24 cellular contexts compared by ENCODE assay signal in the genomic region with DNA sequence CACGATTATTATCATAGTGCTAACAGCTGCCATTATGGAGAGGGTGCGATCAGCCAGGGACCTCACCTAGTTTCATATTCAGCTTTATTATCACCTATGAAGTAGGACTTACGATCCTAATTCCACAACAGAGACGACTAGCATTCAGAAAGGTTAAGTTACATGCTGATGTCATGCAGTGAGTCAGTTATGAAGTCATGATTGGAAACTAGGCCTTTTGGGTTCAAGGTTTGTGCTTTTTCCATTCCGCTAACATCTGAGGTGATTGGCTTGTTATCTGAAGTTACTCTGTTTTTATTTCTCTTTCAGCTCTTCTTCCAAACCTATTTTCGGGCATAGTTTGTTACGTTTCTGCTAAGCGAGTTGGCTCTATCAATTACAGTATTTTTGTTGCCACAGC.
DNase-seq lines count a peak whose midpoint lies in the region; ATAC-seq, FAIRE-seq and TF ChIP-seq lines count a peak whose summit lies in the region.
"Had no signal": no experiment of that assay in that cellular context is flagged by ENCODE, and none has a peak within 500 bp of the region (broad histone marks: within the 10 kb centered on the region; RNA-seq: fewer than 3 reads in every experiment).

No MANE protein-coding gene starts in this region.

- intact Hi-C loops in K562 (cut with micrococcal nuclease) (no loop called here), dorsolateral prefrontal cortex (cut with DNase I) (no loop called here)

- in situ Hi-C loops in K562 (cut with MboI), result no loop called here

- no peaks in the 10 kb centered on the region for H3K4me1 ChIP-seq in K562 (replicated peaks in 1 of 2; ENCODE audit: control insufficient read depth in 2 of 2, insufficient read depth in 2 of 2, low read length in 2 of 2)
- H3K4me1 ChIP-seq: A549; BLaER1 treated with 17β-estradiol and CSF1 and Interleukin-3, amounts not matched to agents 10 nM and 100 nM; Caco-2 had no signal

- H3K9me1 ChIP-seq in K562 (ENCODE audit: control insufficient read depth, insufficient read depth, low read length), result no peaks in the 10 kb centered on the region

- H3K27ac ChIP-seq in K562 (ENCODE audit: extremely low read depth, low read depth, low read length) (no peak overlapping the region), dorsolateral prefrontal cortex (no peak overlapping the region)
- H3K27ac ChIP-seq: 22Rv1; A549; BLaER1 treated with 17β-estradiol and CSF1 and Interleukin-3, amounts not matched to agents 10 nM and 100 nM; C4-2B had no signal

- TF ChIP-seq CTCF in K562 (IDR thresholded peaks at IDR 0.05 in 2 of 3, conservative IDR thresholded peaks at IDR 0.05 in 1 of 3; ENCODE audit: insufficient read depth in 2 of 3, low read depth in 1 of 3, low read length in 3 of 3), result no peak
- TF ChIP-seq CTCF in dorsolateral prefrontal cortex (IDR thresholded peaks at IDR 0.05 in 54 of 56, conservative IDR thresholded peaks at IDR 0.05 in 2 of 56; ENCODE audit: low read depth in 1 of 56, partially characterized antibody in 56 of 56), result no peak

- no peaks in the 10 kb centered on the region for H3K36me3 ChIP-seq in K562 (ENCODE audit: control insufficient read depth, insufficient read depth, low read length)
- H3K36me3 ChIP-seq: BLaER1 treated with 17β-estradiol and CSF1 and Interleukin-3, amounts not matched to agents 10 nM and 100 nM had no signal

- FAIRE-seq in K562 (lab: Jason Lieb, UNC), result no peak
- FAIRE-seq: A549, D721Med, GM12878, GM12892, GM18507 had no signal

- no peak for ATAC-seq in K562
- ATAC-seq: A549; CD8-positive, alpha-beta T cell; GM12878 had no signal

- CTCF ChIA-PET in K562 (lab: Yijun Ruan, JAX; ENCODE audit: low intra/inter-chr PET ratio), result no interaction called here

- 3% methylated on average over 8 of the region's 8 CpGs for WGBS in K562 (ENCODE audit: insufficient coverage, low coverage, missing lambda C conversion rate)

- H3K9ac ChIP-seq in K562 (ENCODE audit: insufficient read depth in 1 of 2, low read depth in 2 of 2, low read length in 2 of 2), result no peak overlapping the region
- H3K9ac ChIP-seq: BLaER1 treated with 17β-estradiol and CSF1 and Interleukin-3, amounts not matched to agents 10 nM and 100 nM had no signal

- H3K4me2 ChIP-seq in K562 (ENCODE audit: insufficient read depth, low read length), result no peak overlapping the region
- H3K4me2 ChIP-seq: A549; BLaER1 treated with 17β-estradiol and CSF1 and Interleukin-3, amounts not matched to agents 10 nM and 100 nM had no signal

- H3K27me3 ChIP-seq in K562 (ENCODE audit: control insufficient read depth in 2 of 2, insufficient read depth in 2 of 2, low read length in 2 of 2) (peaks cover 18 to 19% of the 10 kb centered on the region in 2 experiments; a peak in 4 of 5 replicates), dorsolateral prefrontal cortex (peaks cover 0 to under 1% (median 0%) of the 10 kb centered on the region in 45 donors)
- H3K27me3 ChIP-seq: BLaER1 treated with 17β-estradiol and CSF1 and Interleukin-3, amounts not matched to agents 10 nM and 100 nM had no signal

- no peaks in the 10 kb centered on the region for H3K79me2 ChIP-seq in K562 (ENCODE audit: control insufficient read depth, insufficient read depth, low read length)

- POLR2A ChIA-PET in K562 (lab: Yijun Ruan, JAX), result interaction anchor here (0.5 kb wide), 1 partner anchor 74 kb away, joined by 3 read pairs; no protein-coding TSS in a partner anchor

- peak; percentile 21 for DNase-seq in NCI-H2227 treated with DMSO at 0.1 percent for 48 hours (lab: John Stamatoyannopoulos, UW)
- no peak for DNase-seq in NCI-H2227 (lab: John Stamatoyannopoulos, UW; ENCODE audit: unreplicated experiment)
- DNase-seq in K562 (ENCODE audit: extremely low read depth in 1 of 4, low spot score in 3 of 4), result no peak
- DNase-seq in dorsolateral prefrontal cortex, result no peak
- no peak for DNase-seq in DMS114 treated with DMSO at 0.1 percent for 48 hours (lab: John Stamatoyannopoulos, UW; ENCODE audit: unreplicated experiment)
- DNase-seq: AML-193; Caco-2; Calu3; CD4-positive, alpha-beta T cell; CD8-positive, alpha-beta T cell; DMS153; DMS53; DMS79; DND-41; EL; GDM1 had no signal

- TF ChIP-seq EP300 in K562 (IDR thresholded peaks at IDR 0.05; ENCODE audit: low read length), result no peak

- TF ChIP-seq RAD21 in K562 (CRISPR knock-in tag; conservative IDR thresholded peaks at IDR 0.05 in 1 of 2, IDR thresholded peaks at IDR 0.05 in 1 of 2), result no peak

- H3K4me3 ChIP-seq in K562 (no peak overlapping the region), dorsolateral prefrontal cortex (no peak overlapping the region)
- H3K4me3 ChIP-seq: A549; BLaER1 treated with 17β-estradiol and CSF1 and Interleukin-3, amounts not matched to agents 10 nM and 100 nM; GM12878 had no signal

- no peaks in the 10 kb centered on the region; the same call in 1 of the 2 replicates for H4K20me1 ChIP-seq in K562 (replicated peaks; ENCODE audit: control insufficient read depth, insufficient read depth, low read length)
- H4K20me1 ChIP-seq: BLaER1 treated with 17β-estradiol and CSF1 and Interleukin-3, amounts not matched to agents 10 nM and 100 nM had no signal

- TF ChIP-seq POLR2A in K562 (conservative IDR thresholded peaks at IDR 0.05), result no peak

- no TSS peak for BruUV-seq in K562 (replicated peaks; lab: Mats Ljungman, UMichigan)

- no peaks in the 10 kb centered on the region for H3K9me3 ChIP-seq in K562 (replicated peaks; ENCODE audit: control insufficient read depth, insufficient read depth, low read depth, low read length)

- H2AFZ ChIP-seq in K562 (ENCODE audit: low read depth, low read length), result no peak overlapping the region

TF ChIP-seq in K562, 482 proteins besides CTCF, POLR2A, EP300 and RAD21:
- no peak for TF ChIP-seq HDGF (IDR thresholded peaks at IDR 0.05)
- no peak for TF ChIP-seq RBFOX2 (IDR thresholded peaks at IDR 0.05; ENCODE audit: low read depth, low read length)
- no peak for TF ChIP-seq STAT5A (IDR thresholded peaks at IDR 0.05; ENCODE audit: borderline replicate concordance, low read length)
- TF ChIP-seq ZNF41 (CRISPR knock-in tag; conservative IDR thresholded peaks at IDR 0.05), result no peak
- no peak for TF ChIP-seq HCFC1 (IDR thresholded peaks at IDR 0.05; ENCODE audit: low read depth, low read length)
- TF ChIP-seq JUND (IDR thresholded peaks at IDR 0.05; ENCODE audit: borderline replicate concordance, low read depth, low read length), result no peak
- 0 out of 3 replicates have a peak, but pooled peaks have one; percentile 25 for TF ChIP-seq JUND (tag; IDR thresholded peaks at IDR 0.05; ENCODE audit: borderline replicate concordance, low read depth, low read length)
- TF ChIP-seq, protein P1, sequence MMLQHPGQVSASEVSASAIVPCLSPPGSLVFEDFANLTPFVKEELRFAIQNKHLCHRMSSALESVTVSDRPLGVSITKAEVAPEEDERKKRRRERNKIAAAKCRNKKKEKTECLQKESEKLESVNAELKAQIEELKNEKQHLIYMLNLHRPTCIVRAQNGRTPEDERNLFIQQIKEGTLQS (IDR thresholded peaks at IDR 0.05), result peak; percentile 29; the same call in 1 of the 2 replicates
- TF ChIP-seq, protein P1 (CRISPR knock-in tag; conservative IDR thresholded peaks at IDR 0.05), result no peak
- TF ChIP-seq CREM (IDR thresholded peaks at IDR 0.05; ENCODE audit: low read depth), result 0 out of 2 replicates have a peak, but pooled peaks have one; percentile 25
- no peak for TF ChIP-seq HNRNPH1 (optimal IDR thresholded peaks at IDR 0.05; ENCODE audit: low read depth, low read length)
- no peak for TF ChIP-seq SETDB1 (IDR thresholded peaks at IDR 0.05; ENCODE audit: low read length)
- no peak for TF ChIP-seq ZNF197 (CRISPR knock-in tag; IDR thresholded peaks at IDR 0.05; ENCODE audit: low read depth)
- no peak for TF ChIP-seq TAF9B (IDR thresholded peaks at IDR 0.05; ENCODE audit: partially characterized antibody)
- TF ChIP-seq PHF20 (IDR thresholded peaks at IDR 0.05; ENCODE audit: partially characterized antibody), result no peak
TF ChIP-seq in K562: peak in this region for 3.
